In genomic region chr12:49644620-49644994, GRCh38 we compare ENCODE assay signal across 1 cellular context.
TF ChIP-seq lines count a peak whose summit lies in the region.

No MANE protein-coding gene starts in this region.

TF ChIP-seq in GM12878, 131 proteins besides CTCF, POLR2A, EP300 and RAD21 (continued from another document):
- TF ChIP-seq ATF3 (IDR thresholded peaks at IDR 0.05; ENCODE audit: borderline replicate concordance, extremely low read depth, low read depth, low read length) (0 out of 2 replicates have a peak, but pooled peaks have one; percentile 16), EGR1 (IDR thresholded peaks at IDR 0.05; ENCODE audit: borderline replicate concordance in 1 of 2, low read depth in 2 of 2, low read length in 2 of 2) (no peak), SP1 (IDR thresholded peaks at IDR 0.05; ENCODE audit: low read depth, low read length) (no peak), FOXM1 (IDR thresholded peaks at IDR 0.05; ENCODE audit: low read depth, low read length) (peak; percentile 59; the same call in 1 of the 2 replicates), NRF1 (conservative IDR thresholded peaks at IDR 0.05; ENCODE audit: low read depth, low read length) (no peak), BMI1 (IDR thresholded peaks at IDR 0.05; ENCODE audit: borderline replicate concordance) (no peak), NR2C1 (IDR thresholded peaks at IDR 0.05) (no peak), RUNX3 (IDR thresholded peaks at IDR 0.05; ENCODE audit: low read length) (peak; percentile 47), BCLAF1 (IDR thresholded peaks at IDR 0.05) (no peak), GATAD2B (conservative IDR thresholded peaks at IDR 0.05; ENCODE audit: low read depth) (no peak), RCOR1 (conservative IDR thresholded peaks at IDR 0.05; ENCODE audit: low read depth, low read length) (no peak), TCF7 (IDR thresholded peaks at IDR 0.05; ENCODE audit: borderline replicate concordance) (no peak), MYC (IDR thresholded peaks at IDR 0.05; ENCODE audit: insufficient read depth, insufficient read length, insufficient replicate concordance, low read length, severe bottlenecking) (no peak), POU2F2 (IDR thresholded peaks at IDR 0.05; ENCODE audit: borderline replicate concordance, low read depth, low read length) (no peak), PKNOX1 (IDR thresholded peaks at IDR 0.05) (peak; percentile 61), RELB (IDR thresholded peaks at IDR 0.05; ENCODE audit: low read depth) (0 out of 2 replicates have a peak, but pooled peaks have one; percentile 21), REST (IDR thresholded peaks at IDR 0.05; ENCODE audit: low read depth, low read length) (no peak)
